Comparison of ENCODE assay signal across 8 cellular contexts in the genomic region with DNA sequence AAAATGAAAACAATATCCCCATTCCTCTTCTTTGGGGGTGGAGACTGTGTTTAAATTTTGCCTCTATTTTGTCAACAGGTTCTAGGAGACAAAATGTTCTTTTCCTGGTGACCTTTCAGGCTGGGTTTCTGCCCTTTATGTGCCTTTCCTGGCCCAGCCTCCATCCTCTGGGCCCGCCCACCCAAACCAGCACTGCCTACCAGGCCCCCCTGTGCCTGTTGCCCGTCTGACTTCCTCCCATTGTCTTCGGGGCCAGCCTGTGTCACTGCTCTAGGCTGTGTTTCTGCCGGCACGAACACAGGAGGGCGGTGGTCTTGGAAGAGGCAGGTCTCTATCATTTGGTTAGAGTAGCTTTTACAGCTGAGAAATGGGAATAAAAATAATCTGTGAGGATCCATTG. TPM values are rescaled to one million over a fixed set of nuclear protein-coding genes. Genes with fewer than 3 reads are reported as not detected.
A peak's percentile ranks its signal among the peaks of the same experiment; 100 is the strongest.
DNase-seq lines count a peak whose midpoint lies in the region; ATAC-seq and TF ChIP-seq lines count a peak whose summit lies in the region.

No MANE protein-coding gene starts in this region.

- H3K4me1 ChIP-seq in BLaER1 treated with 17β-estradiol and CSF1 and Interleukin-3, amounts not matched to agents 10 nM and 100 nM = peaks cover 99 to 100% (median 100%) of the 10 kb centered on the region in 10 experiments
- H3K4me1 ChIP-seq in muscle layer of duodenum (ENCODE audit: control insufficient read depth in 1 of 2, insufficient read depth in 2 of 2, low read length in 2 of 2) (peaks cover 55 to 58% of the 10 kb centered on the region in 2 donors), thoracic aorta (ENCODE audit: control insufficient read depth in 1 of 2, low read depth in 2 of 2) (peaks cover 29 to 62% of the 10 kb centered on the region in 2 donors)

- ATAC-seq in activated B cell treated with CpG ODN at 0.5 μM for 24 hours (ENCODE audit: low read depth) (peak; percentile 18), thoracic aorta (ENCODE audit: insufficient number of reproducible peaks, low FRiP score, low read depth) (no peak), GM18502 (IDR thresholded peaks at IDR 0.05; ENCODE audit: poor library complexity, unreplicated experiment) (no peak)

- H3K27me3 ChIP-seq in BLaER1 treated with 17β-estradiol and CSF1 and Interleukin-3, amounts not matched to agents 10 nM and 100 nM = no peaks in the 10 kb centered on the region
- H3K27me3 ChIP-seq in muscle layer of duodenum (ENCODE audit: low read depth, low read length) = no peaks in the 10 kb centered on the region
- H3K27me3 ChIP-seq in thoracic aorta (replicated peaks; ENCODE audit: insufficient read depth) = no peaks in the 10 kb centered on the region

- H3K9ac ChIP-seq in BLaER1 treated with 17β-estradiol and CSF1 and Interleukin-3, amounts not matched to agents 10 nM and 100 nM = peak overlapping the region; percentile 71 to 99 (median 76)

- H4K20me1 ChIP-seq in BLaER1 treated with 17β-estradiol and CSF1 and Interleukin-3, amounts not matched to agents 10 nM and 100 nM = peaks cover 41 to 100% (median 94%) of the 10 kb centered on the region in 11 experiments

- CTCF ChIA-PET in activated B cell treated with CpG ODN at 0.5 μM for 24 hours (lab: Charles Lee) = interaction anchor here (1.1 to 3.7 kb wide), 2 partner anchors 37 to 85 kb away, joined by 3 to 12 read pairs; no protein-coding TSS in a partner anchor

- peak overlapping the region; percentile 31 to 66 (median 52) for H3K4me3 ChIP-seq in BLaER1 treated with 17β-estradiol and CSF1 and Interleukin-3, amounts not matched to agents 10 nM and 100 nM
- H3K4me3 ChIP-seq in muscle layer of duodenum (ENCODE audit: low read depth in 1 of 2, low read length in 2 of 2) (no peak overlapping the region), thoracic aorta (peak overlapping the region; percentile 34)

- no peak overlapping the region for H3K4me3 Mint-ChIP-seq in activated B cell treated with CpG ODN at 0.5 μM for 24 hours

- H3K4me1 Mint-ChIP-seq in activated B cell treated with CpG ODN at 0.5 μM for 24 hours = peaks cover 88% of the 10 kb centered on the region

- H3K4me2 ChIP-seq in BLaER1 treated with 17β-estradiol and CSF1 and Interleukin-3, amounts not matched to agents 10 nM and 100 nM = peak overlapping the region; percentile 93 to 100 (median 99)

- TF ChIP-seq CTCF in activated B cell treated with CpG ODN at 0.5 μM for 24 hours (IDR thresholded peaks at IDR 0.05) (no peak), thoracic aorta (IDR thresholded peaks at IDR 0.05) (no peak)

- no peaks in the 10 kb centered on the region for H3K27me3 Mint-ChIP-seq in activated B cell treated with CpG ODN at 0.5 μM for 24 hours

- no peaks in the 10 kb centered on the region for H3K9me3 Mint-ChIP-seq in activated B cell treated with CpG ODN at 0.5 μM for 24 hours

- H3K27ac Mint-ChIP-seq in activated B cell treated with CpG ODN at 0.5 μM for 24 hours = peak overlapping the region; percentile 46

- DNase-seq in activated B cell treated with CpG ODN at 0.5 μM for 24 hours = no peak
- DNase-seq in effector CD4-positive, alpha-beta T cell = peak; percentile 48
- DNase-seq in thoracic aorta (ENCODE audit: low spot score) = no peak
- no peak for DNase-seq in NCI-H345 (lab: John Stamatoyannopoulos, UW)
- no peak for DNase-seq in SIG-M5 (lab: John Stamatoyannopoulos, UW)

- H3K27ac ChIP-seq in BLaER1 treated with 17β-estradiol and CSF1 and Interleukin-3, amounts not matched to agents 10 nM and 100 nM = peak overlapping the region; percentile 56 to 99 (median 84)
- H3K27ac ChIP-seq in muscle layer of duodenum (ENCODE audit: low read length) = peak overlapping the region; percentile 87
- no peak overlapping the region for H3K27ac ChIP-seq in thoracic aorta

- H3K36me3 Mint-ChIP-seq in activated B cell treated with CpG ODN at 0.5 μM for 24 hours (ENCODE audit: low read depth) = peaks cover 25% of the 10 kb centered on the region

- POLR2A ChIA-PET in activated B cell treated with CpG ODN at 0.5 μM for 24 hours (lab: Charles Lee) = no interaction called here

- no peaks in the 10 kb centered on the region; a peak in 1 of 22 replicates for H3K9me3 ChIP-seq in BLaER1 treated with 17β-estradiol and CSF1 and Interleukin-3, amounts not matched to agents 10 nM and 100 nM (replicated peaks in 1 of 11)
- H3K9me3 ChIP-seq in muscle layer of duodenum (ENCODE audit: control insufficient read depth in 1 of 2, low read length in 2 of 2) (no peaks in the 10 kb centered on the region), thoracic aorta (no peaks in the 10 kb centered on the region)

- H3K36me3 ChIP-seq in BLaER1 treated with 17β-estradiol and CSF1 and Interleukin-3, amounts not matched to agents 10 nM and 100 nM = peaks cover 46 to 91% (median 68%) of the 10 kb centered on the region in 11 experiments
- H3K36me3 ChIP-seq in muscle layer of duodenum (ENCODE audit: control insufficient read depth in 1 of 2, insufficient read depth in 2 of 2, low read length in 2 of 2) (peaks cover 3 to 5% of the 10 kb centered on the region in 2 donors), thoracic aorta (no peaks in the 10 kb centered on the region)

- intact Hi-C loops in activated B cell treated with CpG ODN at 0.5 μM for 24 hours (cut with micrococcal nuclease) = no loop called here

RNA-seq across cellular contexts. Expression of gene TSPAN14, which starts 13.9 kb away (rescaled TPM):
- total RNA-seq in activated B cell treated with CpG ODN at 0.5 μM for 24 hours = 18.9 and 20.7 TPM in 2 replicates
- 10 to 100 TPM; 38.2 to 40.1 TPM for total RNA-seq in thoracic aorta

RNA-seq across cellular contexts. Expression of gene PRXL2A, which starts 59.7 kb away (rescaled TPM):
- 8.5 and 10.3 TPM in 2 replicates for total RNA-seq in activated B cell treated with CpG ODN at 0.5 μM for 24 hours
- 10 to 100 TPM; 23.5 to 24.1 TPM for total RNA-seq in thoracic aorta

Comparison
In these comparisons a context has a peak if more than half of its experiments do, and no peak if none do; other contexts are left out.
1. H3K27ac ChIP-seq: peak in BLaER1 treated with 17β-estradiol and CSF1 and Interleukin-3, amounts not matched to agents 10 nM and 100 nM (11 of 11) and muscle layer of duodenum (single experiment); none in thoracic aorta (0 of 2).
2. H3K4me3 ChIP-seq: peak in BLaER1 treated with 17β-estradiol and CSF1 and Interleukin-3, amounts not matched to agents 10 nM and 100 nM (10 of 10) and thoracic aorta (single experiment); none in muscle layer of duodenum (0 of 2).